ENCODE assay signal across 9 cellular contexts in the genomic region with DNA sequence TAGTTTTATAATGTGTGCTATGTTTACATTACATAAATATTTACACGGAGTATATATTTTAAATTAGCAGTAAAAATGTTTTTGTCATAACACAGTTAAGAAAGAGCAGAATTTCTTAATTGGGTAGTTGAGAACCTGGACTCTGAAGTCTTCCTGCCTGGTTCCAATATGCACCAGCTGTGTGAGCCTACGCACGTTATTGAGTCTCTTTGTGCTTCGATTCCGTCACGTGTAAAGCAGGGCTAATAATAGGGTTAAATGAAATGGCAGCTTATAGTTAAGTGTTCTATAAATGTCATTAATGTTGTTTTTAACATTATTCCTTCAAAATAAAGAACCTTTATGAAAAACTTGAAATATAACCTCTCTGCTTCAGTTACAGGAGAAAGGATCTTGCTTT. TPM values are rescaled to one million over a fixed set of nuclear protein-coding genes. Genes with fewer than 3 reads are reported as not detected.
DNase-seq lines count a peak whose midpoint lies in the region; ATAC-seq and TF ChIP-seq lines count a peak whose summit lies in the region.
"Had no signal": no experiment of that assay in that cellular context is flagged by ENCODE, and none has a peak within 500 bp of the region (broad histone marks: within the 10 kb centered on the region; RNA-seq: fewer than 3 reads in every experiment).

No MANE protein-coding gene starts in this region.

- H3K9me2 ChIP-seq in PC-3 (replicated peaks; ENCODE audit: low read length), result no peaks in the 10 kb centered on the region

- H3K36me3 ChIP-seq in PC-3 (ENCODE audit: low read depth, low read length) (no peaks in the 10 kb centered on the region), fibroblast of lung (ENCODE audit: control insufficient read depth, insufficient read depth, low read length) (no peaks in the 10 kb centered on the region), stomach (no peaks in the 10 kb centered on the region)

- no peak for DNase-seq in activated T-cell treated with anti-CD3 and anti-CD28 coated beads, Interleukin-2, amount 50 U/mL, for 4 hours
- no peak for DNase-seq in activated T-cell treated with anti-CD3 and anti-CD28 coated beads, Interleukin-2, amount 50 U/mL, for 48 hours
- no peak for DNase-seq in PC-3
- no peak for DNase-seq in fibroblast of lung (ENCODE audit: low read depth in 2 of 2)
- no peak for DNase-seq in stomach
- DNase-seq in RWPE1 (ENCODE audit: low spot score), result no peak
- DNase-seq: activated CD4-positive, CD25-positive, alpha-beta regulatory T cell treated with anti-CD3 and anti-CD28 coated beads, Interleukin-2, amount 50 U/mL, for 72 hours had no signal

- peaks cover 26% of the 10 kb centered on the region for H3K79me2 ChIP-seq in PC-3 (ENCODE audit: low read length)
- H3K79me2 ChIP-seq in fibroblast of lung (ENCODE audit: control insufficient read depth, insufficient read depth, low read length), result peaks cover 31% of the 10 kb centered on the region

- TF ChIP-seq CTCF in PC-3 (conservative IDR thresholded peaks at IDR 0.05; ENCODE audit: low read depth, low read length), result no peak
- TF ChIP-seq CTCF in fibroblast of lung (conservative IDR thresholded peaks at IDR 0.05 in 1 of 2, IDR thresholded peaks at IDR 0.05 in 1 of 2; ENCODE audit: low read depth in 1 of 2, low read length in 2 of 2), result no peak
- no peak for TF ChIP-seq CTCF in stomach (IDR thresholded peaks at IDR 0.05)
- no peak for TF ChIP-seq CTCF in RWPE1 (conservative IDR thresholded peaks at IDR 0.05; ENCODE audit: low read depth)

- no peaks in the 10 kb centered on the region for H3F3A ChIP-seq in PC-3 (ENCODE audit: low read length, unreplicated experiment)

- intact Hi-C loops in PC-3 (cut with micrococcal nuclease) (loop anchor here (2.0 to 10.0 kb wide), 2 partner anchors 98 to 516 kb away; a partner anchor contains a TSS), stomach (cut with DNase I; ENCODE audit: low total_unique reads) (no loop called here)

- no peak for TF ChIP-seq EP300 in stomach (IDR thresholded peaks at IDR 0.05)

- POLR2A ChIA-PET in PC-3 (lab: Charles Lee; ENCODE audit: unreplicated experiment), result no interaction called here
- POLR2A ChIA-PET in RWPE1 (lab: Yijun Ruan, JAX; ENCODE audit: low non-redundant PET), result interaction anchor here (0.5 kb wide), 1 partner anchor 359 kb away, joined by 5 read pairs; no protein-coding TSS in a partner anchor

- H3K4me3 ChIP-seq in PC-3 (ENCODE audit: low read length) (peak overlapping the region; percentile 82; the same call in 1 of the 2 replicates), fibroblast of lung (replicated peaks in 1 of 4; ENCODE audit: control extremely low read depth in 1 of 4, insufficient read depth in 1 of 4, low read depth in 3 of 4, low read length in 4 of 4) (peak overlapping the region in 2 of 4 experiments; percentile 70 to 84), stomach (peak overlapping the region; percentile 64 to 79 (median 73))

- H2AFZ ChIP-seq in PC-3 (ENCODE audit: low read length), result peak overlapping the region; percentile 96; the same call in 1 of the 2 replicates
- H2AFZ ChIP-seq in fibroblast of lung (ENCODE audit: low read length), result peak overlapping the region; percentile 17

- H3K27me3 ChIP-seq in PC-3 (ENCODE audit: low read length) (no peaks in the 10 kb centered on the region), fibroblast of lung (ENCODE audit: control insufficient read depth, insufficient read depth, low read length) (no peaks in the 10 kb centered on the region), stomach (no peaks in the 10 kb centered on the region)

- H3K4me1 Mint-ChIP-seq in activated T-cell treated with anti-CD3 and anti-CD28 coated beads, Interleukin-2, amount 50 U/mL, for 4 hours (ENCODE audit: low read depth), result peaks cover 33% of the 10 kb centered on the region

- H4K20me1 ChIP-seq in PC-3 (ENCODE audit: low read length), result no peaks in the 10 kb centered on the region
- H4K20me1 ChIP-seq in fibroblast of lung (ENCODE audit: control insufficient read depth, extremely low read depth, insufficient read depth, low read length), result no peaks in the 10 kb centered on the region

- H3K4me2 ChIP-seq in PC-3 (ENCODE audit: low read length) (peak overlapping the region; percentile 91), fibroblast of lung (ENCODE audit: extremely low read depth, insufficient read depth, low read length) (peak overlapping the region; percentile 73)

- H3K4me3 Mint-ChIP-seq in activated T-cell treated with anti-CD3 and anti-CD28 coated beads, Interleukin-2, amount 50 U/mL, for 4 hours, result peak overlapping the region; percentile 60

- no peaks in the 10 kb centered on the region for H3K36me3 Mint-ChIP-seq in activated T-cell treated with anti-CD3 and anti-CD28 coated beads, Interleukin-2, amount 50 U/mL, for 4 hours (ENCODE audit: insufficient read depth)

- CTCF ChIA-PET in PC-3 (lab: Charles Lee) (no interaction called here), RWPE1 (lab: Yijun Ruan, JAX) (no interaction called here)

- H3K4me1 ChIP-seq in PC-3 (ENCODE audit: insufficient read depth, low read length), result peaks cover 34% of the 10 kb centered on the region
- H3K4me1 ChIP-seq in fibroblast of lung (ENCODE audit: control insufficient read depth, extremely low read depth, insufficient read depth, low read length), result peaks cover 6% of the 10 kb centered on the region
- H3K4me1 ChIP-seq in stomach, result peaks cover 14 to 34% (median 22%) of the 10 kb centered on the region in 4 donors

- 38 to 59% (median 44%) methylated on average over 6 of the region's 6 CpGs for WGBS in stomach, 5 donors

- ATAC-seq in activated T-cell treated with anti-CD3 and anti-CD28 coated beads, Interleukin-2, amount 50 U/mL, for 4 hours, result no peak
- ATAC-seq in PC-3, result no peak
- no peak for ATAC-seq in HG03175 (IDR thresholded peaks at IDR 0.05; ENCODE audit: unreplicated experiment)
- no peak for ATAC-seq in GM19351 (IDR thresholded peaks at IDR 0.05; ENCODE audit: unreplicated experiment)

- TF ChIP-seq POLR2A in stomach (IDR thresholded peaks at IDR 0.05), result no peak

- BruUV-seq in PC-3 (replicated peaks; lab: Mats Ljungman, UMichigan), result no TSS peak

- H3K9me3 ChIP-seq in PC-3 (ENCODE audit: low read length), result no peaks in the 10 kb centered on the region
- H3K9me3 ChIP-seq in fibroblast of lung (ENCODE audit: control insufficient read depth, insufficient read depth, low read depth, low read length), result no peaks in the 10 kb centered on the region
- no peaks in the 10 kb centered on the region for H3K9me3 ChIP-seq in stomach

- no peak overlapping the region for H3K9ac ChIP-seq in PC-3 (ENCODE audit: low read length)
- H3K9ac ChIP-seq in fibroblast of lung (ENCODE audit: insufficient read depth, low read length), result no peak overlapping the region

- peaks cover 5% of the 10 kb centered on the region for H3K9me3 Mint-ChIP-seq in activated T-cell treated with anti-CD3 and anti-CD28 coated beads, Interleukin-2, amount 50 U/mL, for 4 hours

- H3K27ac ChIP-seq in PC-3 (ENCODE audit: low read length), result no peak overlapping the region
- no peak overlapping the region for H3K27ac ChIP-seq in fibroblast of lung (ENCODE audit: insufficient read depth, low read length)
- no peak overlapping the region for H3K27ac ChIP-seq in stomach
- no peak overlapping the region for H3K27ac ChIP-seq in RWPE1

- peaks cover 2% of the 10 kb centered on the region for H3K27me3 Mint-ChIP-seq in activated T-cell treated with anti-CD3 and anti-CD28 coated beads, Interleukin-2, amount 50 U/mL, for 4 hours (ENCODE audit: low read depth)

RNA-seq across cellular contexts. Expression of a gene that starts 1.2 kb away (rescaled TPM):
- total RNA-seq in activated T-cell treated with anti-CD3 and anti-CD28 coated beads, Interleukin-2, amount 50 U/mL, for 4 hours, result 1 to 10 TPM; 6.0 to 7.3 (median 6.2) TPM
- total RNA-seq in PC-3 (2014; rRNA removed) (21.6 and 28.7 TPM in 2 replicates), fibroblast of lung (34.7 and 56.5 TPM in 2 replicates), stomach (10 to 100 TPM; 14.5 to 95.1 (median 63.3) TPM)
- polyA plus RNA-seq in fibroblast of lung (39.6 and 40.8 TPM in 2 replicates), stomach (1 to 10 TPM; 6.2 to 9.0 (median 6.2) TPM)
- 26.0 and 26.3 TPM in 2 replicates for polyA plus RNA-seq in fibroblast of lung (2012)
- 26.6 and 56.2 TPM in 2 replicates for polyA minus RNA-seq in fibroblast of lung (ENCODE audit: low replicate concordance)
